Comparison of ENCODE assay signal across 16 cellular contexts in the genomic region with DNA sequence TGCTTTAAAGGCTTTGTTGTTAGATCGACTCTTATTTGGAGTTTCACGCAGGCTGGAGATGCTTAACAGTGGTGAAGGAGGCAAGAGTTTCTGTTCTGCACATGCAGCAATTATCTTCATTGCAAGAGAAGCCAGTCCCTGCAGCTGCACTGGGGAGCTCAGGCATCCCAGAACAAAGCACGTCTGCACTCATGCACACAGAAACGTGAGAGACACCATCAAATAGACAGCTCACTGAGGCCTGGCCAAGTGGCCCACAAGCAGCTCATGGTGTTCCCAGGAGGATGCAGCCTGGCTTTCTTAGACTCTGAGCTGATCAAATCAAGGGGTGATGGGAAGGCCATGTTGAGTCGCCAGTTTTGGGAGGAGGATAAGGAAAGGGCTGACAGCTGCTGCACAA.
DNase-seq lines count a peak whose midpoint lies in the region; ATAC-seq, FAIRE-seq and TF ChIP-seq lines count a peak whose summit lies in the region.
"Had no signal": no experiment of that assay in that cellular context is flagged by ENCODE, and none has a peak within 500 bp of the region (broad histone marks: within the 10 kb centered on the region; RNA-seq: fewer than 3 reads in every experiment).

No MANE protein-coding gene starts in this region.

- peak; percentile 20 for DNase-seq in NCI-H2171 treated with DMSO at 0.1 percent for 48 hours (lab: John Stamatoyannopoulos, UW)
- DNase-seq in NCI-H2171 (lab: John Stamatoyannopoulos, UW), result no peak
- peak; percentile 16 for DNase-seq in NCI-H748 treated with DMSO at 0.1 percent for 48 hours (lab: John Stamatoyannopoulos, UW)
- peak; percentile 23 for DNase-seq in glutamatergic neuron
- no peak for DNase-seq in kidney
- DNase-seq in SKM-1 treated with dmso at 0.1 percent for 144 hours (lab: John Stamatoyannopoulos, UW; ENCODE audit: unreplicated experiment), result no peak
- DNase-seq: 8988T; AML-193; C1 segment of cervical spinal cord; Calu3; CD4-positive, alpha-beta T cell; DMS 273 treated with DMSO at 0.1 percent for 48 hours; H9 had no signal

- H3K36me3 ChIP-seq in kidney (ENCODE audit: control insufficient read depth in 1 of 2, insufficient read depth in 2 of 2, low read length in 2 of 2), result no peaks in the 10 kb centered on the region

- FAIRE-seq in kidney (lab: Jason Lieb, UNC), result no peak

- H3K27ac ChIP-seq in kidney (ENCODE audit: low read depth in 2 of 2, low read length in 2 of 2), result no peak overlapping the region

- H3K9ac ChIP-seq in kidney (ENCODE audit: low read length in 2 of 2), result no peak overlapping the region

- no peak overlapping the region for H3K4me3 Mint-ChIP-seq in glutamatergic neuron (ENCODE audit: unreplicated experiment)
- H3K4me3 Mint-ChIP-seq: CD4-positive, alpha-beta T cell; GM23338; H9 had no signal

- H3K27ac Mint-ChIP-seq in glutamatergic neuron (ENCODE audit: unreplicated experiment), result peak overlapping the region; percentile 89
- H3K27ac Mint-ChIP-seq: CD4-positive, alpha-beta T cell; GM23338; H9 had no signal

- H3K9me3 Mint-ChIP-seq in glutamatergic neuron (ENCODE audit: unreplicated experiment), result peaks cover 4% of the 10 kb centered on the region
- H3K9me3 Mint-ChIP-seq: CD4-positive, alpha-beta T cell had no signal

- H3K4me3 ChIP-seq in kidney (ENCODE audit: low read length in 2 of 2), result no peak overlapping the region
- H3K4me3 ChIP-seq: GM23338 had no signal

- H3K36me3 Mint-ChIP-seq in glutamatergic neuron (ENCODE audit: unreplicated experiment), result peaks cover 11% of the 10 kb centered on the region

- no peaks in the 10 kb centered on the region for H3K27me3 Mint-ChIP-seq in glutamatergic neuron (ENCODE audit: unreplicated experiment)

- peaks cover 0 to 2% of the 10 kb centered on the region in 2 donors for H3K9me3 ChIP-seq in kidney (ENCODE audit: control insufficient read depth in 1 of 2, low read length in 2 of 2)

- H3K4me1 ChIP-seq in kidney (ENCODE audit: control insufficient read depth in 1 of 2, insufficient read depth in 1 of 2, low read depth in 1 of 2, low read length in 2 of 2), result no peaks in the 10 kb centered on the region

- TF ChIP-seq CTCF in glutamatergic neuron (IDR thresholded peaks at IDR 0.05; ENCODE audit: partially characterized antibody, unreplicated experiment), result no peak
- TF ChIP-seq CTCF in kidney (IDR thresholded peaks at IDR 0.05; ENCODE audit: borderline replicate concordance, extremely low read depth, insufficient read depth), result no peak

- ATAC-seq in GM18498 (IDR thresholded peaks at IDR 0.05; ENCODE audit: unreplicated experiment) (no peak), HG02885 (IDR thresholded peaks at IDR 0.05; ENCODE audit: poor library complexity, unreplicated experiment) (no peak)
- ATAC-seq: GM23338 had no signal

- intact Hi-C loops in kidney (cut with DNase I), result no loop called here

- H3K4me1 Mint-ChIP-seq in glutamatergic neuron (ENCODE audit: low read depth, unreplicated experiment), result peaks cover 23% of the 10 kb centered on the region
- H3K4me1 Mint-ChIP-seq: GM23338, H9 had no signal

Comparison
In these comparisons a context has a peak if more than half of its experiments do, and no peak if none do; other contexts are left out.
1. DNase-seq: peak in NCI-H2171 treated with DMSO at 0.1 percent for 48 hours (single experiment), NCI-H748 treated with DMSO at 0.1 percent for 48 hours (single experiment) and glutamatergic neuron (single experiment); none in NCI-H2171 (single experiment), kidney (single experiment) and SKM-1 treated with dmso at 0.1 percent for 144 hours (single experiment).